10 cellular contexts compared by ENCODE assay signal in the genomic region with DNA sequence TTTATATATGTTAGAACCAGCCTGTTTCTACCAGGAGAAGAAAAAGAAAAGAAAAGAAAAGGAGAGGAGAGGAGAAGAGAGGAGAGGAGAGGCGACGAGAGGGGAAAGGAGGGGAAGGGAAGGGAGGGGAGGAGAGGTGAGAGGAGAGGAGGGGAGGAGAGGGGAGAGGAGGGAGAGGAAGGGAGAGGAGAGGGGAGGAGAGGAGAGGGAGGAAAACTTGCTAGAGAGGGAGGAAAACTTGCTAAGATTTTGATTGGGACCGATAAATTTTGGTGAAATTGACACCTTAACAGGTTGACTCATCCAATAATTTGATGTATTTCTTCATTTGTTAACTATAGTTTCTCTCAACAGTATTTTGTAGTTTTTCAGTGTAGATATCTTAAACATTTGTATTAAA.
"Had no signal": no experiment of that assay in that cellular context is flagged by ENCODE, and none has a peak within 500 bp of the region (broad histone marks: within the 10 kb centered on the region; RNA-seq: fewer than 3 reads in every experiment).

No MANE protein-coding gene starts in this region.

- H3K4me3 Mint-ChIP-seq: GM23338, H9, HFFc6 had no signal

- H3K4me1 Mint-ChIP-seq: GM23338, H9 had no signal

- H3K9ac ChIP-seq: GM23248 had no signal

- H3K4me3 ChIP-seq: GM23248, GM23338, HAP-1 had no signal

- FAIRE-seq: H1, H54 had no signal

- H3K36me3 ChIP-seq: HAP-1 had no signal

- H3K9me3 ChIP-seq: HAP-1 had no signal

- H3K9me3 Mint-ChIP-seq: GM23338, H9, HFFc6 had no signal

- ATAC-seq: GM23338 had no signal

- H3K27ac ChIP-seq: GM23248 had no signal

- DNase-seq: GM23248, GOT3, H7, H9, HCEC 1CT, HFFc6 had no signal

- H3K4me2 ChIP-seq: GM23338 had no signal

- H3K27ac Mint-ChIP-seq: GM23338, H9, HFFc6 had no signal

- H2AFZ ChIP-seq: GM23248, GM23338 had no signal
